Comparison of ENCODE assay signal across 9 cellular contexts in genomic region chr6:136284909-136285308, GRCh38. TPM values are rescaled to one million over a fixed set of nuclear protein-coding genes. Genes with fewer than 3 reads are reported as not detected.
A peak's percentile ranks its signal among the peaks of the same experiment; 100 is the strongest.
DNase-seq lines count a peak whose midpoint lies in the region; ATAC-seq, FAIRE-seq and TF ChIP-seq lines count a peak whose summit lies in the region.
"Had no signal": no experiment of that assay in that cellular context is flagged by ENCODE, and none has a peak within 500 bp of the region (broad histone marks: within the 10 kb centered on the region; RNA-seq: fewer than 3 reads in every experiment).

No MANE protein-coding gene starts in this region.

- 0 out of 6 replicates have a peak overlapping the region, but pooled peaks of 1 of the 2 experiments have one; percentile 27 for H3K27ac ChIP-seq in A549
- H3K27ac ChIP-seq in hepatocyte, result peak overlapping the region; percentile 6

- POLR2A ChIA-PET in A549 (lab: Yijun Ruan, JAX), result no interaction called here
- POLR2A ChIA-PET in activated CD4-positive, alpha-beta memory T cell treated with anti-CD3 and anti-CD28 coated beads, Interleukin-2, amount 10 ng/mL, durations not matched to agents 7 days and 5 days (lab: Charles Lee), result interaction anchor here (3.9 to 8.1 kb wide), 2 partner anchors 33 to 35 kb away, joined by 38 to 299 read pairs; partner anchors contain the start of gene MTFR2

- 13% methylated on average over 2 of the region's 2 CpGs for WGBS in A549 (ENCODE audit: missing lambda C conversion rate)
- WGBS in hepatocyte (ENCODE audit: low lambda C conversion rate, missing lambda C conversion rate), result 45% methylated on average over 2 of the region's 2 CpGs

- TF ChIP-seq CTCF in A549 (IDR thresholded peaks at IDR 0.05) (no peak), hepatocyte (IDR thresholded peaks at IDR 0.05; ENCODE audit: poor library complexity) (no peak)

- CTCF ChIA-PET in A549 (lab: Yijun Ruan, JAX), result no interaction called here
- CTCF ChIA-PET in activated CD4-positive, alpha-beta memory T cell treated with anti-CD3 and anti-CD28 coated beads, Interleukin-2, amount 10 ng/mL, durations not matched to agents 7 days and 5 days (lab: Charles Lee), result interaction anchor here (0.6 to 1.5 kb wide), 3 partner anchors 11 to 32 kb away, joined by 3 to 5 read pairs (median 4); no protein-coding TSS in a partner anchor

- no peaks in the 10 kb centered on the region for H3K9me3 Mint-ChIP-seq in activated CD4-positive, alpha-beta memory T cell treated with anti-CD3 and anti-CD28 coated beads, Interleukin-2, amount 10 ng/mL, durations not matched to agents 7 days and 5 days

- H3K36me3 ChIP-seq in hepatocyte (replicated peaks; ENCODE audit: insufficient read depth, low read depth), result no peaks in the 10 kb centered on the region

- peak overlapping the region; percentile 47 for H3K4me3 Mint-ChIP-seq in activated CD4-positive, alpha-beta memory T cell treated with anti-CD3 and anti-CD28 coated beads, Interleukin-2, amount 10 ng/mL, durations not matched to agents 7 days and 5 days

- peak overlapping the region; percentile 19 for H3K27ac Mint-ChIP-seq in activated CD4-positive, alpha-beta memory T cell treated with anti-CD3 and anti-CD28 coated beads, Interleukin-2, amount 10 ng/mL, durations not matched to agents 7 days and 5 days

- FAIRE-seq in A549 (lab: Jason Lieb, UNC), result no peak
- peak; percentile 64 for FAIRE-seq in GM18507 (lab: Jason Lieb, UNC)

- H3K4me3 ChIP-seq in A549 (no peak overlapping the region), hepatocyte (no peak overlapping the region)

- peaks cover 62% of the 10 kb centered on the region for H3K36me3 Mint-ChIP-seq in activated CD4-positive, alpha-beta memory T cell treated with anti-CD3 and anti-CD28 coated beads, Interleukin-2, amount 10 ng/mL, durations not matched to agents 7 days and 5 days (ENCODE audit: low read depth)

- DNase-seq in A549 (ENCODE audit: low read depth in 1 of 2, low spot score in 1 of 2) (no peak), GM18507 (ENCODE audit: extremely low spot score, insufficient read length, low read depth) (no peak), hepatocyte (ENCODE audit: low spot score) (no peak), germinal center (ENCODE audit: low spot score) (no peak), C1 segment of cervical spinal cord (lab: John Stamatoyannopoulos, UW) (no peak), NCI-H748 treated with DMSO at 0.1 percent for 48 hours (lab: John Stamatoyannopoulos, UW) (no peak)
- DNase-seq in activated CD4-positive, alpha-beta memory T cell treated with anti-CD3 and anti-CD28 coated beads, Interleukin-2, amount 10 ng/mL, durations not matched to agents 7 days and 5 days, result no peak
- DNase-seq in stimulated activated CD4-positive, alpha-beta T cell treated with anti-CD3 and anti-CD28 coated beads, Interleukin-4, amount 100 ng/mL, for 4 hours, result no peak
- DNase-seq: GF-D8 had no signal

- peaks cover 92% of the 10 kb centered on the region for H4K20me1 ChIP-seq in hepatocyte (ENCODE audit: insufficient read depth, poor library complexity, severe bottlenecking)

- H3K4me2 ChIP-seq in A549, result peak overlapping the region; percentile 63
- H3K4me2 ChIP-seq in hepatocyte, result peak overlapping the region; percentile 59

- H2AFZ ChIP-seq in hepatocyte, result no peak overlapping the region

- no peak for TF ChIP-seq POLR2A in A549 (IDR thresholded peaks at IDR 0.05; ENCODE audit: low read length)

- TF ChIP-seq EP300 in A549 (IDR thresholded peaks at IDR 0.05), result no peak

- TF ChIP-seq RAD21 in A549 (conservative IDR thresholded peaks at IDR 0.05 in 1 of 2, IDR thresholded peaks at IDR 0.05 in 1 of 2), result no peak

- no peak for ATAC-seq in A549

- H3K4me1 ChIP-seq in A549 (peaks cover 54% of the 10 kb centered on the region), hepatocyte (ENCODE audit: insufficient read depth) (peaks cover 31% of the 10 kb centered on the region)

- H3K9me2 ChIP-seq in hepatocyte (replicated peaks; ENCODE audit: insufficient read depth), result no peaks in the 10 kb centered on the region

- H3K27me3 Mint-ChIP-seq in activated CD4-positive, alpha-beta memory T cell treated with anti-CD3 and anti-CD28 coated beads, Interleukin-2, amount 10 ng/mL, durations not matched to agents 7 days and 5 days, result no peaks in the 10 kb centered on the region

- H3K27me3 ChIP-seq in hepatocyte, result no peaks in the 10 kb centered on the region

- H3K4me1 Mint-ChIP-seq in activated CD4-positive, alpha-beta memory T cell treated with anti-CD3 and anti-CD28 coated beads, Interleukin-2, amount 10 ng/mL, durations not matched to agents 7 days and 5 days, result peaks cover 75% of the 10 kb centered on the region

- peaks cover 92% of the 10 kb centered on the region for H3K79me2 ChIP-seq in hepatocyte

- no peaks in the 10 kb centered on the region for H3K9me3 ChIP-seq in A549
- no peaks in the 10 kb centered on the region for H3K9me3 ChIP-seq in hepatocyte (ENCODE audit: low read depth)

TF ChIP-seq in A549, 52 proteins besides CTCF, POLR2A, EP300 and RAD21:
- TF ChIP-seq BHLHE40 (IDR thresholded peaks at IDR 0.05; ENCODE audit: low read depth, low read length) (no peak), SMC3 (IDR thresholded peaks at IDR 0.05) (no peak), CBX2 (IDR thresholded peaks at IDR 0.05; ENCODE audit: borderline replicate concordance, low read depth) (no peak), FOSL2 (IDR thresholded peaks at IDR 0.05) (no peak), FOSL2 (CRISPR knock-in tag; IDR thresholded peaks at IDR 0.05) (peak; percentile 38)

RNA-seq across cellular contexts. Expression of gene BCLAF1, which starts 4.7 kb away (rescaled TPM):
- polyA plus RNA-seq in A549 (2011; rRNA removed) (88.4 and 122 TPM in 2 replicates), A549 (2017; fragmentation: RNase III; extraction: RNeasy Plus Mini Kit Qiagen cat#74134 plus additional on column Dnase treatment) (96.0 to 106 TPM (median 98.3 TPM) in 3 replicates), hepatocyte (58.2 and 68.1 TPM in 2 replicates)
- polyA plus RNA-seq in A549 (2012; cell fraction: cytosol; rRNA removed), result 13.4 and 14.5 TPM in 2 replicates
- polyA plus RNA-seq in A549 (2012; cell fraction: nucleus; rRNA removed), result 13.4 and 13.8 TPM in 2 replicates
- 66.5 and 73.8 TPM in 2 replicates for polyA minus RNA-seq in A549 (2011; rRNA and poly(A)+ RNA removed)
- total RNA-seq in activated CD4-positive, alpha-beta memory T cell treated with anti-CD3 and anti-CD28 coated beads, Interleukin-2, amount 10 ng/mL, durations not matched to agents 7 days and 5 days, result 100 to 1,000 TPM; 128 to 132 TPM
- 138 and 154 TPM in 2 replicates for total RNA-seq in hepatocyte

RNA-seq across cellular contexts. Expression of gene MTFR2, which starts 34.8 kb away (rescaled TPM):
- polyA plus RNA-seq in A549 (2011; rRNA removed) (17.4 and 20.1 TPM in 2 replicates), A549 (2017; fragmentation: RNase III; extraction: RNeasy Plus Mini Kit Qiagen cat#74134 plus additional on column Dnase treatment) (11.3 to 11.8 TPM (median 11.6 TPM) in 3 replicates), hepatocyte (0.69 and 1.9 TPM in 2 replicates)
- 17.4 and 17.6 TPM in 2 replicates for polyA plus RNA-seq in A549 (2012; cell fraction: cytosol; rRNA removed)
- polyA plus RNA-seq in A549 (2012; cell fraction: nucleus; rRNA removed), result 15.4 and 21.6 TPM in 2 replicates
- 13.5 and 16.9 TPM in 2 replicates for polyA minus RNA-seq in A549 (2011; rRNA and poly(A)+ RNA removed)
- total RNA-seq in activated CD4-positive, alpha-beta memory T cell treated with anti-CD3 and anti-CD28 coated beads, Interleukin-2, amount 10 ng/mL, durations not matched to agents 7 days and 5 days, result 10 to 100 TPM; 20.4 to 21.4 TPM
- total RNA-seq in hepatocyte, result 0.43 and 2.9 TPM in 2 replicates
